In the genomic region with DNA sequence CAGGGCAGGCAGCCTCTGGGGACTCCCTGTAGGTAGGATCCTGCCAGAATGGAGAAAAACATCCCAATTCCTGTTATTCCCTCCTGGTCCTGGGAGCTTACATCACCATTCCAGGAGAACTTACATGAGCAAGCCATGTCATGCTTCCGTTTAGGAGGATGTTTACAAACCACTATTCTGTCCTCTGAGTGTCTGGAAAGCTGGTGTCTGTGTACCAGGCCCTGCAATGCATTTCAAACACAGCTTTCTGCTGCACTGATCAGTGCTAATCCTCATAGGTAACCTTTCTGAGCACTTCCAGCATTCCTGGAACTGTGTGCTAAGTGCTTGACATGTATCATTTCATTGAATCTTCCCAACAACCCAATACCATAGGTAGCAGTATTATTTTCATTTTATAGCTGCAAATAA, we compare ENCODE assay signal across 8 cellular contexts. TPM values are rescaled to one million over a fixed set of nuclear protein-coding genes. Genes with fewer than 3 reads are reported as not detected.
DNase-seq lines count a peak whose midpoint lies in the region; ATAC-seq and TF ChIP-seq lines count a peak whose summit lies in the region.
"Had no signal": no experiment of that assay in that cellular context is flagged by ENCODE, and none has a peak within 500 bp of the region (broad histone marks: within the 10 kb centered on the region; RNA-seq: fewer than 3 reads in every experiment).

No MANE protein-coding gene starts in this region.

- no peak for TF ChIP-seq CTCF in glutamatergic neuron (IDR thresholded peaks at IDR 0.05; ENCODE audit: partially characterized antibody, unreplicated experiment)

- H3K9me3 Mint-ChIP-seq in glutamatergic neuron (ENCODE audit: unreplicated experiment) = peaks cover 3% of the 10 kb centered on the region
- H3K9me3 Mint-ChIP-seq in stimulated activated naive B cell treated with anti-CD40 and anti-IgM and Interleukin-4, amounts not matched to agents 10 μg/mL and 1 μg/mL and 100 μg/mL, for 72 hours = peaks cover 0 to 7% of the 10 kb centered on the region in 2 donors
- H3K9me3 Mint-ChIP-seq: naive thymus-derived CD8-positive, alpha-beta T cell had no signal

- no peaks in the 10 kb centered on the region for H3K9me3 ChIP-seq in HUES48 (ENCODE audit: control insufficient read depth, insufficient read depth, low read length)
- H3K9me3 ChIP-seq in SK-N-MC (ENCODE audit: low read depth, low read length) = no peaks in the 10 kb centered on the region

- H3K4me1 ChIP-seq in HUES48 (ENCODE audit: control insufficient read depth, insufficient read depth, low read length) = peaks cover 32% of the 10 kb centered on the region

- ATAC-seq in stimulated activated naive B cell treated with anti-CD40 and anti-IgM and Interleukin-4, amounts not matched to agents 10 μg/mL and 1 μg/mL and 100 μg/mL, for 72 hours (replicated peaks) = no peak
- no peak for ATAC-seq in GM19395 (IDR thresholded peaks at IDR 0.05; ENCODE audit: unreplicated experiment)
- ATAC-seq: naive thymus-derived CD8-positive, alpha-beta T cell had no signal

- DNase-seq in SK-N-MC (ENCODE audit: low read depth, low spot score) = no peak
- DNase-seq in glutamatergic neuron = no peak
- DNase-seq in stimulated activated naive B cell treated with anti-CD40 and anti-IgM and Interleukin-4, amounts not matched to agents 10 μg/mL and 1 μg/mL and 100 μg/mL, for 72 hours = no peak
- DNase-seq in NCI-H524 (lab: John Stamatoyannopoulos, UW) = no peak
- no peak for DNase-seq in activated T-cell treated with anti-CD3 and anti-CD28 coated beads, Interleukin-2, amount 50 U/mL, for 1 hour
- DNase-seq: naive thymus-derived CD8-positive, alpha-beta T cell had no signal

- H3K27me3 Mint-ChIP-seq in glutamatergic neuron (ENCODE audit: unreplicated experiment) = peaks cover 2% of the 10 kb centered on the region
- no peaks in the 10 kb centered on the region for H3K27me3 Mint-ChIP-seq in stimulated activated naive B cell treated with anti-CD40 and anti-IgM and Interleukin-4, amounts not matched to agents 10 μg/mL and 1 μg/mL and 100 μg/mL, for 72 hours
- H3K27me3 Mint-ChIP-seq: naive thymus-derived CD8-positive, alpha-beta T cell had no signal

- no peaks in the 10 kb centered on the region for H3K27me3 ChIP-seq in HUES48 (ENCODE audit: control insufficient read depth, insufficient read depth, low read length)

- H3K36me3 Mint-ChIP-seq in glutamatergic neuron (ENCODE audit: unreplicated experiment) = no peaks in the 10 kb centered on the region
- peaks cover 0 to 3% of the 10 kb centered on the region in 2 donors for H3K36me3 Mint-ChIP-seq in stimulated activated naive B cell treated with anti-CD40 and anti-IgM and Interleukin-4, amounts not matched to agents 10 μg/mL and 1 μg/mL and 100 μg/mL, for 72 hours
- H3K36me3 Mint-ChIP-seq: naive thymus-derived CD8-positive, alpha-beta T cell had no signal

- no peak overlapping the region for H3K4me3 Mint-ChIP-seq in glutamatergic neuron (ENCODE audit: unreplicated experiment)
- H3K4me3 Mint-ChIP-seq in stimulated activated naive B cell treated with anti-CD40 and anti-IgM and Interleukin-4, amounts not matched to agents 10 μg/mL and 1 μg/mL and 100 μg/mL, for 72 hours = peak overlapping the region; percentile 22 to 66
- H3K4me3 Mint-ChIP-seq: naive thymus-derived CD8-positive, alpha-beta T cell had no signal

- no peaks in the 10 kb centered on the region for H3K36me3 ChIP-seq in HUES48 (ENCODE audit: control insufficient read depth, insufficient read depth, low read length)
- no peaks in the 10 kb centered on the region for H3K36me3 ChIP-seq in SK-N-MC (ENCODE audit: insufficient read depth, low read length)

- no peak overlapping the region for H3K4me3 ChIP-seq in HUES48 (ENCODE audit: low read depth, low read length)
- H3K4me3 ChIP-seq in SK-N-MC = peak overlapping the region; percentile 58

- peak overlapping the region; percentile 22 for H3K27ac Mint-ChIP-seq in glutamatergic neuron (ENCODE audit: unreplicated experiment)
- H3K27ac Mint-ChIP-seq in stimulated activated naive B cell treated with anti-CD40 and anti-IgM and Interleukin-4, amounts not matched to agents 10 μg/mL and 1 μg/mL and 100 μg/mL, for 72 hours = peak overlapping the region; percentile 94

- H3K4me1 Mint-ChIP-seq in glutamatergic neuron (ENCODE audit: low read depth, unreplicated experiment) = peaks cover 7% of the 10 kb centered on the region
- H3K4me1 Mint-ChIP-seq in stimulated activated naive B cell treated with anti-CD40 and anti-IgM and Interleukin-4, amounts not matched to agents 10 μg/mL and 1 μg/mL and 100 μg/mL, for 72 hours = peaks cover 46 to 58% of the 10 kb centered on the region in 2 donors

- H3K27ac ChIP-seq in HUES48 (ENCODE audit: low read depth, low read length) (peak overlapping the region; percentile 81), SK-N-MC (no peak overlapping the region)

- H3K9ac ChIP-seq in HUES48 (ENCODE audit: low read depth, low read length) (no peak overlapping the region), SK-N-MC (ENCODE audit: insufficient read length) (no peak overlapping the region)

RNA-seq across cellular contexts. Expression of a gene that starts 19.8 kb away (rescaled TPM):
- total RNA-seq in glutamatergic neuron (ENCODE audit: unreplicated experiment) = 4.4 TPM
